8 cellular contexts compared by ENCODE assay signal in the genomic region with DNA sequence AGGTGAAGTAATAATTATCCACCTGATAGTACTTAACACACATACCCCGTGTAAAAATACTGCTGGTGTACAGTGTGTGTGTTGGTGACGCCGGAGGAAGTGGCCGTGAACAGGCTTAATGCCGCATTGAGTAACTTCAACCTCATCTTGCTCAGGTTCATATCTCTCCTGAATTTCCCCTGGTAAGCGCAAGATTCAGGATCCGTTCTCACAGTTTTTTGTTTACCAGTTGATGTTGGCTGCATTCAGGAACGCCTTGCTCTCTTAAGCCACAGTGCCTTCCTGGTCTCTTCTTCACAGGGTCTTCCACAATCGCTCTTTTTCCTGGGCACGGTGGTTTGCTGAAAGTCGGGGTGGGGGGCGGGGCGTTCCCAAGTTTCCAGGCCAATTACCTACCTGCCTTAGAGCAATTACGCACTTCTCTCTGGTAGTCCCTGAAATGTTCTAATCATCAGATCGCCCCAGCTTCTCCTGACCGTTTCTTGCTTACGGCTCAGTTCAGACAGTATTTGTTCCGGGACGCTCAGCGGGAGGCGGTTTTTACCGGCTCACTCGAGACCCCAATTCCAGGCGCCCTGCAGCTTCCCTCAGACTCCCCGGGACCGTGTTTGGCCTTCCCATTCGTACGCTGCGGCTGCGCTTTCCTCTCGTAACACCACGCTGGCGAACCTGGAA. TPM values are rescaled to one million over a fixed set of nuclear protein-coding genes. Genes with fewer than 3 reads are reported as not detected.
DNase-seq lines count a peak whose midpoint lies in the region; ATAC-seq, FAIRE-seq and TF ChIP-seq lines count a peak whose summit lies in the region.

No MANE protein-coding gene starts in this region.

- no peak for TF ChIP-seq POLR2A in lower leg skin (IDR thresholded peaks at IDR 0.05)
- TF ChIP-seq POLR2A in suprapubic skin (IDR thresholded peaks at IDR 0.05): no peak

- H3K4me3 ChIP-seq in bronchial epithelial cell (ENCODE audit: low read depth, low read length) (peak overlapping the region; percentile 73), lower leg skin (ENCODE audit: low read depth, poor library complexity, severe bottlenecking) (peak overlapping the region; percentile 73), suprapubic skin (peak overlapping the region; percentile 72)

- ATAC-seq in GM19035 (IDR thresholded peaks at IDR 0.05; ENCODE audit: unreplicated experiment) (peak; percentile 13), HG03521 (IDR thresholded peaks at IDR 0.05; ENCODE audit: unreplicated experiment) (peak; percentile 3)

- peaks cover 29% of the 10 kb centered on the region for H3K4me1 ChIP-seq in suprapubic skin

- TF ChIP-seq CTCF in bronchial epithelial cell (IDR thresholded peaks at IDR 0.05; ENCODE audit: insufficient read depth, low read length, severe bottlenecking) (no peak), lower leg skin (IDR thresholded peaks at IDR 0.05) (no peak), suprapubic skin (IDR thresholded peaks at IDR 0.05) (no peak)

- H3K36me3 ChIP-seq in bronchial epithelial cell (ENCODE audit: control insufficient read depth, insufficient read depth, low read length) (no peaks in the 10 kb centered on the region), suprapubic skin (no peaks in the 10 kb centered on the region)

- no peaks in the 10 kb centered on the region for H3K9me3 ChIP-seq in suprapubic skin

- intact Hi-C loops in lower leg skin (cut with DNase I; ENCODE audit: low total_unique reads): no loop called here

- DNase-seq in Ammon's horn (ENCODE audit: low spot score) (peak; percentile 29), RPMI8226 (peak; percentile 40), bronchial epithelial cell (ENCODE audit: low read depth) (peak; percentile 69), lower leg skin (ENCODE audit: low spot score in 2 of 2) (peak; percentile 21 to 85), suprapubic skin (ENCODE audit: low spot score in 2 of 2) (no peak), NCI-H1417 treated with DMSO at 0.1 percent for 48 hours (lab: John Stamatoyannopoulos, UW) (no peak)

- peak overlapping the region; percentile 91 for H3K27ac ChIP-seq in suprapubic skin

- WGBS in lower leg skin, 2 donors: 0 to 1% methylated on average over 33 of the region's 33 CpGs
- under 1% methylated on average over 25 of the region's 33 CpGs for WGBS in suprapubic skin

- H3K27me3 ChIP-seq in bronchial epithelial cell (ENCODE audit: control insufficient read depth, insufficient read depth, low read length): no peaks in the 10 kb centered on the region
- H3K27me3 ChIP-seq in suprapubic skin: no peaks in the 10 kb centered on the region

- FAIRE-seq in bronchial epithelial cell (lab: Jason Lieb, UNC): no peak

- TF ChIP-seq EP300 in suprapubic skin (IDR thresholded peaks at IDR 0.05): no peak

RNA-seq across cellular contexts. Expression of a gene that starts 0.7 kb away (rescaled TPM):
- total RNA-seq in bronchial epithelial cell (58.4 and 72.7 TPM in 2 replicates), lower leg skin (10 to 100 TPM; 22.2 to 37.7 (median 28.8) TPM), suprapubic skin (10 to 100 TPM; 27.1 to 33.5 (median 30.7) TPM)

RNA-seq across cellular contexts. Expression of a gene that starts 31.7 kb away (rescaled TPM):
- 0.79 and 3.8 TPM in 2 replicates for total RNA-seq in bronchial epithelial cell
- 1 to 10 TPM in 3 of 4 donors, under 1 TPM in 1; 0.42 to 2.7 (median 1.8) TPM for total RNA-seq in lower leg skin
- 1 to 10 TPM; 1.5 to 4.8 (median 3.4) TPM for total RNA-seq in suprapubic skin

Comparison
In these comparisons a context has a peak if more than half of its experiments do, and no peak if none do; other contexts are left out.
1. DNase-seq: peak in Ammon's horn (single experiment), RPMI8226 (single experiment), bronchial epithelial cell (single experiment) and lower leg skin (2 of 2); none in suprapubic skin (0 of 2) and NCI-H1417 treated with DMSO at 0.1 percent for 48 hours (single experiment).
2. Peak in every context shown above with its lines, with median percentiles within 50 percentile points of each other: H3K4me3 ChIP-seq.